8 cellular contexts compared by ENCODE assay signal in the genomic region with DNA sequence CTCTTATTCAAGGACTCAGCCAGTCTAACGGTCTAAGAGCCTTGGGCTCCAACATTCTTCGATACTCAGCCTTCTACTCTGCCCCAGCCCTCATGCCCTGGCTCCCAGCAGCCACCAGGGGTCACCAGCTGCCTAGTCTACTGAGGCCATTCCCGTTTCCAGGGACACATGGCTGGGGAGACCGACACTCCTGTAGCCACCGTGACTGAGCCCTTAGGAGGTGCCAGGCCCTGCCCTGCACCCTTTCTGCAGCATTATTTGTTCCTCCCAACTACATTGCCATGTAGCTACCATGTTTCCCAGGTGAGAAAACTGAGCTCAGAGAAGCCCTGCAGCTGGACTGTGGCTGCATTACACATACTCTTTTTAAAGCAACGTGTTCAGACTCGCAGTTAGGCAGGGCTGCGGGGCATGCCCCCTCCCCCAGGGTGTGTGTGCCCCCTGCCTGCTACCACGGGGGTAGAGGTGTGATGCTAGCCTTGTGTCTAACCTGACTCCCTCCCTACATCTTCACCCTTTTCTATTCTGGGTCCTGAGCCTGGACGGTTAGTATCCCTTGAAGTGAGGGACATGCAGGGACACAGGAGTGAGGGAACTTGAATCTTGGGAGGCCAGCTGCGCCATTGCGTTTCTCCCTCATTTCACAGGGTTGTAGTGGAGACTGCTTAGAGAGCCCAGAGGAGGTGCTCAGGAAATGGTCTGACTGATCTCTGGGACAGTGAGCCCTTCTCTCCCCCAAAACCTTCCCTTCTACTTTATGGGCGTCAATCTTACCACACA. TPM values are rescaled to one million over a fixed set of nuclear protein-coding genes. Genes with fewer than 3 reads are reported as not detected.
DNase-seq lines count a peak whose midpoint lies in the region; ATAC-seq, FAIRE-seq and TF ChIP-seq lines count a peak whose summit lies in the region.

No MANE protein-coding gene starts in this region.

- H3K27ac ChIP-seq in A673 (ENCODE audit: low read depth, low read length, poor library complexity, severe bottlenecking) (no peak overlapping the region), keratinocyte (ENCODE audit: control insufficient read depth, insufficient read depth, low read length) (no peak overlapping the region)

- POLR2A ChIA-PET in A673 (lab: Charles Lee; ENCODE audit: low non-redundant PET), result interaction anchor here (0.6 kb wide), 1 partner anchor 46 kb away, joined by 9 read pairs; no protein-coding TSS in a partner anchor

- no peaks in the 10 kb centered on the region for H3K4me1 ChIP-seq in A673 (ENCODE audit: insufficient read depth, low read length, poor library complexity, severe bottlenecking)
- H3K4me1 ChIP-seq in keratinocyte (ENCODE audit: control insufficient read depth, extremely low read depth, insufficient read depth, low read length), result peaks cover 14% of the 10 kb centered on the region

- H3K36me3 ChIP-seq in A673 (ENCODE audit: insufficient read depth, low read length, poor library complexity, severe bottlenecking) (no peaks in the 10 kb centered on the region), keratinocyte (ENCODE audit: control insufficient read depth in 2 of 2, extremely low read depth in 1 of 2, insufficient read depth in 2 of 2, low read length in 2 of 2) (peaks cover 0 to 4% of the 10 kb centered on the region in 2 experiments)

- no peak overlapping the region for H2AFZ ChIP-seq in keratinocyte (ENCODE audit: control insufficient read depth, low read length)

- DNase-seq in A673 (ENCODE audit: low spot score) (peak; percentile 90), NCI-H2029 treated with DMSO at 0.1 percent for 48 hours (lab: John Stamatoyannopoulos, UW) (peak; percentile 16), cardiac fibroblast (ENCODE audit: low read depth in 2 of 2) (peak; percentile 85), keratinocyte (ENCODE audit: low read depth, low spot score) (no peak)
- peak; percentile 43 to 47 for DNase-seq in stimulated activated CD4-positive, alpha-beta T cell treated with anti-CD3 and anti-CD28 coated beads, Interleukin-1b, Interleukin-23, amount 100 ng/mL, for 4 hours (ENCODE audit: low read depth in 2 of 2)

- intact Hi-C loops in A673 (cut with micrococcal nuclease; ENCODE audit: unreplicated experiment), result loop anchor here (1.0 to 5.0 kb wide), 3 partner anchors 347 to 506 kb away; no protein-coding TSS in a partner anchor

- H3K79me2 ChIP-seq in keratinocyte (ENCODE audit: control insufficient read depth, insufficient read depth, low read length), result no peaks in the 10 kb centered on the region

- no peak overlapping the region for H3K9ac ChIP-seq in keratinocyte (ENCODE audit: control insufficient read depth, extremely low read depth, insufficient read depth, low read length)

- H4K20me1 ChIP-seq in keratinocyte (ENCODE audit: control insufficient read depth, extremely low read depth, insufficient read depth, low read length), result no peaks in the 10 kb centered on the region

- no TSS peak for BruUV-seq in A673 (replicated peaks; lab: Mats Ljungman, UMichigan)

- H3K9me3 ChIP-seq in A673 (ENCODE audit: low read depth, low read length, poor library complexity, severe bottlenecking) (no peaks in the 10 kb centered on the region), keratinocyte (ENCODE audit: control insufficient read depth, low read depth, low read length) (no peaks in the 10 kb centered on the region)

- no peaks in the 10 kb centered on the region for H3K9me1 ChIP-seq in keratinocyte (ENCODE audit: control insufficient read depth, extremely low read depth, insufficient read depth, low read length)

- no peaks in the 10 kb centered on the region for H3K27me3 ChIP-seq in A673 (replicated peaks; ENCODE audit: insufficient read depth, low read depth, low read length, poor library complexity)
- no peaks in the 10 kb centered on the region for H3K27me3 ChIP-seq in keratinocyte (ENCODE audit: control insufficient read depth, extremely low read depth, insufficient read depth, low read length)

- no peak for ATAC-seq in GM18505 (IDR thresholded peaks at IDR 0.05; ENCODE audit: unreplicated experiment)
- no peak for ATAC-seq in GM21619 (IDR thresholded peaks at IDR 0.05; ENCODE audit: unreplicated experiment)

- FAIRE-seq in TTC549 (lab: Jason Lieb, UNC) (peak; percentile 65), keratinocyte (lab: Jason Lieb, UNC) (peak; percentile 46)

- H3K4me3 ChIP-seq in A673 (ENCODE audit: low read depth, low read length, poor library complexity, severe bottlenecking), result no peak overlapping the region
- H3K4me3 ChIP-seq in cardiac fibroblast (replicated peaks in 1 of 2; ENCODE audit: low read depth in 2 of 2, low read length in 2 of 2), result no peak overlapping the region
- H3K4me3 ChIP-seq in keratinocyte (ENCODE audit: control insufficient read depth in 2 of 3, extremely low read depth in 1 of 3, insufficient read depth in 2 of 3, low read depth in 1 of 3, low read length in 3 of 3), result no peak overlapping the region

- dilution Hi-C loops in keratinocyte (cut with MboI; ENCODE audit: extremely low pct_ligation_motif_present, low sequenced_read_pairs), result no loop called here

- CTCF ChIA-PET in A673 (lab: Charles Lee), result interaction anchor here (0.6 to 1.8 kb wide), 6 partner anchors 9 to 831 kb away, joined by 3 to 26 read pairs (median 5); no protein-coding TSS in a partner anchor

- H3K4me2 ChIP-seq in keratinocyte (ENCODE audit: control insufficient read depth, extremely low read depth, insufficient read depth, low read depth, low read length), result peak overlapping the region; percentile 66

- TF ChIP-seq POLR2A in GM18505 (IDR thresholded peaks at IDR 0.05; ENCODE audit: borderline replicate concordance, extremely low read depth, insufficient read depth, insufficient read length), result peak; percentile 41

- peak; percentile 97 for TF ChIP-seq CTCF in A673 (conservative IDR thresholded peaks at IDR 0.05; ENCODE audit: low read depth, low read length)
- peak; percentile 98 for TF ChIP-seq CTCF in cardiac fibroblast (IDR thresholded peaks at IDR 0.05; ENCODE audit: low read depth, low read length)
- peak; percentile 93 to 98 (median 95) for TF ChIP-seq CTCF in keratinocyte (optimal IDR thresholded peaks at IDR 0.05 in 1 of 3, IDR thresholded peaks at IDR 0.05 in 1 of 3, conservative IDR thresholded peaks at IDR 0.05 in 1 of 3; ENCODE audit: extremely low read depth in 1 of 3, insufficient read depth in 2 of 3, low read length in 3 of 3)

RNA-seq across cellular contexts. Expression of a gene that starts 17.5 kb away (rescaled TPM):
- total RNA-seq in A673 (2021), result 8.6 and 11.7 TPM in 2 replicates
- 8.0 to 18.3 TPM (median 9.9 TPM) in 3 replicates for polyA plus RNA-seq in keratinocyte
- polyA plus RNA-seq in keratinocyte (2011; ENCODE audit: low read depth), result 15.6 TPM
- polyA plus RNA-seq in keratinocyte (2011; cell fraction: cytosol; rRNA removed), result 1.3 and 2.6 TPM in 2 replicates
- 62.1 and 74.2 TPM in 2 replicates for polyA plus RNA-seq in keratinocyte (2011; cell fraction: nucleus; rRNA removed)
- polyA plus RNA-seq in keratinocyte (2012; ENCODE audit: low replicate concordance), result 5.4 and 39.3 TPM in 2 replicates
- polyA minus RNA-seq in keratinocyte, result 7.0 to 9.6 TPM (median 7.1 TPM) in 3 replicates
- polyA minus RNA-seq in keratinocyte (2011; cell fraction: cytosol; rRNA and poly(A)+ RNA removed), result 3.1 TPM
- 9.6 and 17.8 TPM in 2 replicates for polyA minus RNA-seq in keratinocyte (2011; cell fraction: nucleus; rRNA and poly(A)+ RNA removed)

RNA-seq across cellular contexts. Expression of a gene that starts 37.9 kb away (rescaled TPM):
- total RNA-seq in A673 (2021), result 16.9 and 18.3 TPM in 2 replicates
- 67.0 to 115 TPM (median 79.2 TPM) in 3 replicates for polyA plus RNA-seq in keratinocyte
- 37.5 TPM for polyA plus RNA-seq in keratinocyte (2011; ENCODE audit: low read depth)
- 85.7 and 109 TPM in 2 replicates for polyA plus RNA-seq in keratinocyte (2011; cell fraction: cytosol; rRNA removed)
- 33.0 and 34.4 TPM in 2 replicates for polyA plus RNA-seq in keratinocyte (2011; cell fraction: nucleus; rRNA removed)
- polyA plus RNA-seq in keratinocyte (2012; ENCODE audit: low replicate concordance), result 60.4 and 67.0 TPM in 2 replicates
- 60.1 to 123 TPM (median 113 TPM) in 3 replicates for polyA minus RNA-seq in keratinocyte
- polyA minus RNA-seq in keratinocyte (2011; cell fraction: cytosol; rRNA and poly(A)+ RNA removed), result 104 TPM
- polyA minus RNA-seq in keratinocyte (2011; cell fraction: nucleus; rRNA and poly(A)+ RNA removed), result 18.1 and 21.2 TPM in 2 replicates
